In the genomic region with DNA sequence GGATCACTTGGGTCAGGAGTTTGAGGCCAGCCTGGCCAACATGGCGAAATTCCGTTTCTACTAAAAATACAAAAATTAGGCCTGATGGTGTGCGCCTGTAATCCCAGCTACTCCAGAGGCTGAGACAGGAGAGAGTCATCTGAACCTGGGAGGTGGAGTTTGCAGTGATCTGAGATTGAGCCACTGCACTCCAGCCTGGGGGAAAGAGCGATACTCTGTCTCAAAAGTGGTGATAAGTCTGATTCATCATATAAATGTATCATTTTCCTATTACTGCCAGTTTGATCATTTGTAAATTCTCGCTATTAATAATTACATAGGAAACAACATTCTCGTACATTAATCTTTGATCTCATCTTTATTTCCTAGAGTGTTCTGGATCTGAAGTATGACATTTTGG, we compare ENCODE assay signal across 22 cellular contexts. TPM values are rescaled to one million over a fixed set of nuclear protein-coding genes. Genes with fewer than 3 reads are reported as not detected.
A peak's percentile ranks its signal among the peaks of the same experiment; 100 is the strongest.
DNase-seq lines count a peak whose midpoint lies in the region; ATAC-seq and TF ChIP-seq lines count a peak whose summit lies in the region.
"Had no signal": no experiment of that assay in that cellular context is flagged by ENCODE, and none has a peak within 500 bp of the region (broad histone marks: within the 10 kb centered on the region; RNA-seq: fewer than 3 reads in every experiment).

No MANE protein-coding gene starts in this region.

- H3K23me2 ChIP-seq in H9 (ENCODE audit: insufficient read length, low read depth, low read length, poor library complexity, severe bottlenecking), result no peaks in the 10 kb centered on the region

- peak overlapping the region; percentile 48 for H3K27ac Mint-ChIP-seq in activated naive CD8-positive, alpha-beta T cell treated with anti-CD3 and anti-CD28 coated beads for 36 hours
- no peak overlapping the region for H3K27ac Mint-ChIP-seq in activated naive CD8-positive, alpha-beta T cell treated with anti-CD3 and anti-CD28 coated beads, Interleukin-2, amount 50 U/mL, for 24 hours
- peak overlapping the region in 2 of 3 experiments; percentile 28 to 84; a peak in 1 of 7 replicates for H3K27ac Mint-ChIP-seq in H9
- H3K27ac Mint-ChIP-seq in central memory CD8-positive, alpha-beta T cell (ENCODE audit: low read depth), result peak overlapping the region; percentile 22
- no peak overlapping the region for H3K27ac Mint-ChIP-seq in CD4-positive, alpha-beta T cell
- H3K27ac Mint-ChIP-seq: B cell had no signal

- no peak overlapping the region for H3K18ac ChIP-seq in H9 (ENCODE audit: insufficient read length, low read depth, low read length)

- no peak for TF ChIP-seq CTCF in H9 (conservative IDR thresholded peaks at IDR 0.05)
- no peak for TF ChIP-seq CTCF in CD4-positive, alpha-beta T cell (IDR thresholded peaks at IDR 0.05)

- no peak overlapping the region for H2BK5ac ChIP-seq in H9 (ENCODE audit: insufficient read length, low read length)

- no peaks in the 10 kb centered on the region for H3K27me3 Mint-ChIP-seq in activated naive CD8-positive, alpha-beta T cell treated with anti-CD3 and anti-CD28 coated beads for 36 hours
- H3K27me3 Mint-ChIP-seq in activated naive CD8-positive, alpha-beta T cell treated with anti-CD3 and anti-CD28 coated beads, Interleukin-2, amount 50 U/mL, for 24 hours, result no peaks in the 10 kb centered on the region
- H3K27me3 Mint-ChIP-seq in H9 (ENCODE audit: low read depth), result no peaks in the 10 kb centered on the region
- H3K27me3 Mint-ChIP-seq in central memory CD8-positive, alpha-beta T cell, result no peaks in the 10 kb centered on the region
- H3K27me3 Mint-ChIP-seq in CD4-positive, alpha-beta T cell, result no peaks in the 10 kb centered on the region
- H3K27me3 Mint-ChIP-seq: B cell had no signal

- H4K91ac ChIP-seq in H9 (ENCODE audit: insufficient read length, low read depth, low read length), result no peak overlapping the region

- intact Hi-C loops in Right ventricle myocardium superior (cut with DNase I), result no loop called here
- intact Hi-C loops in CD4-positive, alpha-beta T cell (cut with DNase I, micrococcal nuclease), result no loop called here

- H3K4me2 ChIP-seq in H9 (ENCODE audit: insufficient read depth, insufficient read length, low read length), result no peak overlapping the region

- no peak overlapping the region for H3K4me3 Mint-ChIP-seq in activated naive CD8-positive, alpha-beta T cell treated with anti-CD3 and anti-CD28 coated beads for 36 hours
- no peak overlapping the region for H3K4me3 Mint-ChIP-seq in activated naive CD8-positive, alpha-beta T cell treated with anti-CD3 and anti-CD28 coated beads, Interleukin-2, amount 50 U/mL, for 24 hours
- no peak overlapping the region for H3K4me3 Mint-ChIP-seq in H9
- no peak overlapping the region for H3K4me3 Mint-ChIP-seq in central memory CD8-positive, alpha-beta T cell
- H3K4me3 Mint-ChIP-seq in CD4-positive, alpha-beta T cell, result no peak overlapping the region
- H3K4me3 Mint-ChIP-seq: B cell, CD14-positive monocyte had no signal

- no peak for ATAC-seq in activated naive CD8-positive, alpha-beta T cell treated with anti-CD3 and anti-CD28 coated beads, Interleukin-2, amount 50 U/mL, for 24 hours
- no peak for ATAC-seq in central memory CD8-positive, alpha-beta T cell (replicated peaks; ENCODE audit: extremely low read depth, poor library complexity, severe bottlenecking)
- ATAC-seq in Right ventricle myocardium superior (ENCODE audit: poor library complexity), result no peak
- ATAC-seq in CD4-positive, alpha-beta T cell (ENCODE audit: poor library complexity), result no peak
- ATAC-seq: PC-3, SK-N-SH treated with all-trans-retinoic acid at 6 μM for 48 hours had no signal

- no peak overlapping the region for H2AFZ ChIP-seq in H9 (ENCODE audit: low read length)
- H2AFZ ChIP-seq: GM23248 had no signal

- H2AK5ac ChIP-seq in H9 (ENCODE audit: insufficient read length, low read length), result no peak overlapping the region

- peaks cover 11% of the 10 kb centered on the region for H3K36me3 Mint-ChIP-seq in activated naive CD8-positive, alpha-beta T cell treated with anti-CD3 and anti-CD28 coated beads for 36 hours
- peaks cover 27% of the 10 kb centered on the region for H3K36me3 Mint-ChIP-seq in activated naive CD8-positive, alpha-beta T cell treated with anti-CD3 and anti-CD28 coated beads, Interleukin-2, amount 50 U/mL, for 24 hours (ENCODE audit: low read depth)
- peaks cover 0 to 20% (median 4%) of the 10 kb centered on the region in 3 experiments; a peak in 4 of 7 replicates for H3K36me3 Mint-ChIP-seq in H9 (ENCODE audit: insufficient read depth in 1 of 3, low read depth in 3 of 3)
- peaks cover 20% of the 10 kb centered on the region for H3K36me3 Mint-ChIP-seq in central memory CD8-positive, alpha-beta T cell (ENCODE audit: insufficient read depth)
- H3K36me3 Mint-ChIP-seq in CD4-positive, alpha-beta T cell (ENCODE audit: low read depth), result peaks cover 25% of the 10 kb centered on the region

- H3K4me1 ChIP-seq in H9 (ENCODE audit: insufficient read depth, low read length), result peaks cover 3% of the 10 kb centered on the region; the same call in 1 of the 2 replicates
- H3K4me1 ChIP-seq: SJCRH30 had no signal

- CTCF ChIA-PET in CD4-positive, alpha-beta T cell (lab: Charles Lee), result no interaction called here

- H2BK120ac ChIP-seq in H9 (ENCODE audit: low read depth, low read length, poor library complexity, severe bottlenecking), result no peak overlapping the region

- H3K23ac ChIP-seq in H9 (ENCODE audit: insufficient read length, low read depth, low read length), result no peak overlapping the region

- H3T11ph ChIP-seq in H9 (ENCODE audit: low read length), result no peak overlapping the region

- POLR2A ChIA-PET in CD4-positive, alpha-beta T cell (lab: Charles Lee), result no interaction called here

- H3K56ac ChIP-seq in H9 (ENCODE audit: insufficient read length, low read depth, low read length), result no peak overlapping the region

- WGBS in H9 (ENCODE audit: extremely low coverage, insufficient read length, low lambda C conversion rate), result no CpG with 5 or more reads among the region's 6 CpGs

- H3K27ac ChIP-seq in H9 (ENCODE audit: insufficient read length, low read depth, low read length), result no peak overlapping the region
- no peak overlapping the region for H3K27ac ChIP-seq in CD4-positive, alpha-beta T cell (ENCODE audit: low read depth, low read length)
- H3K27ac ChIP-seq: GM23248, SJCRH30 had no signal

- no peaks in the 10 kb centered on the region for H3K27me3 ChIP-seq in H9 (ENCODE audit: insufficient read depth, low read length)
- no peaks in the 10 kb centered on the region for H3K27me3 ChIP-seq in CD4-positive, alpha-beta T cell (ENCODE audit: control insufficient read depth, insufficient read depth, low read length)
- H3K27me3 ChIP-seq: MG63, SJCRH30 had no signal

- H3K14ac ChIP-seq in H9 (ENCODE audit: insufficient read depth, low read length), result no peak overlapping the region

- peaks cover 11% of the 10 kb centered on the region for H3K79me1 ChIP-seq in H9 (ENCODE audit: insufficient read depth, low read depth, low read length, poor library complexity, severe bottlenecking)

- no peak overlapping the region for H2BK12ac ChIP-seq in H9 (ENCODE audit: insufficient read length, low read depth, low read length)

- DNase-seq in activated naive CD8-positive, alpha-beta T cell treated with anti-CD3 and anti-CD28 coated beads for 36 hours, result no peak
- no peak for DNase-seq in activated naive CD8-positive, alpha-beta T cell treated with anti-CD3 and anti-CD28 coated beads, Interleukin-2, amount 50 U/mL, for 24 hours
- DNase-seq in H9 (no peak), Right ventricle myocardium superior (no peak), DMS79 (lab: John Stamatoyannopoulos, UW) (no peak)
- DNase-seq in central memory CD8-positive, alpha-beta T cell (ENCODE audit: low spot score in 2 of 2), result no peak
- DNase-seq in CD4-positive, alpha-beta T cell, result no peak
- DNase-seq: GM23248; KG1; MG63; NCI-H2029; NCI-H446; NCI-H524 treated with DMSO at 0.1 percent for 48 hours; NCI-H774; NK-92 treated with Interleukin-12 subunit alpha and Interleukin-12 subunit beta, amount 100 ng/mL, for 24 hours; PC-3; SJCRH30 had no signal

- H3K4me1 Mint-ChIP-seq in activated naive CD8-positive, alpha-beta T cell treated with anti-CD3 and anti-CD28 coated beads for 36 hours, result peaks cover 31% of the 10 kb centered on the region
- peaks cover 38% of the 10 kb centered on the region for H3K4me1 Mint-ChIP-seq in activated naive CD8-positive, alpha-beta T cell treated with anti-CD3 and anti-CD28 coated beads, Interleukin-2, amount 50 U/mL, for 24 hours
- H3K4me1 Mint-ChIP-seq in H9, result peaks cover 21 to 24% of the 10 kb centered on the region in 2 experiments
- peaks cover 35% of the 10 kb centered on the region for H3K4me1 Mint-ChIP-seq in central memory CD8-positive, alpha-beta T cell
- peaks cover 43% of the 10 kb centered on the region for H3K4me1 Mint-ChIP-seq in CD4-positive, alpha-beta T cell (ENCODE audit: low read depth)

- no peak overlapping the region for H4K5ac ChIP-seq in H9 (ENCODE audit: insufficient read length, low read depth, low read length)

- H2BK20ac ChIP-seq in H9 (ENCODE audit: low read depth, low read length, poor library complexity, severe bottlenecking), result no peak overlapping the region

- no peak overlapping the region for H3K9ac ChIP-seq in H9 (ENCODE audit: extremely low read depth, insufficient read length, low read length)
- H3K9ac ChIP-seq: GM23248 had no signal

- H4K8ac ChIP-seq in H9 (replicated peaks; ENCODE audit: insufficient read length, low read depth, low read length), result no peak overlapping the region

- no peaks in the 10 kb centered on the region for H4K20me1 ChIP-seq in H9 (ENCODE audit: control insufficient read depth, insufficient read depth, insufficient read length)

- peaks cover 16% of the 10 kb centered on the region; the same call in 1 of the 2 replicates for H3K79me2 ChIP-seq in H9 (ENCODE audit: insufficient read depth, low read length)

- H3K9me3 ChIP-seq in H9 (ENCODE audit: control insufficient read depth, low read depth, low read length), result no peaks in the 10 kb centered on the region
- no peaks in the 10 kb centered on the region for H3K9me3 ChIP-seq in CD4-positive, alpha-beta T cell (ENCODE audit: control insufficient read depth, low read length)
- H3K9me3 ChIP-seq: HAP-1, MG63, SJCRH30 had no signal

- no peaks in the 10 kb centered on the region for H3K9me3 Mint-ChIP-seq in activated naive CD8-positive, alpha-beta T cell treated with anti-CD3 and anti-CD28 coated beads for 36 hours
- no peaks in the 10 kb centered on the region for H3K9me3 Mint-ChIP-seq in activated naive CD8-positive, alpha-beta T cell treated with anti-CD3 and anti-CD28 coated beads, Interleukin-2, amount 50 U/mL, for 24 hours
- no peaks in the 10 kb centered on the region for H3K9me3 Mint-ChIP-seq in H9
- no peaks in the 10 kb centered on the region for H3K9me3 Mint-ChIP-seq in central memory CD8-positive, alpha-beta T cell
- H3K9me3 Mint-ChIP-seq in CD4-positive, alpha-beta T cell, result no peaks in the 10 kb centered on the region

- H2BK15ac ChIP-seq in H9 (ENCODE audit: low read depth, low read length), result no peak overlapping the region

- H3K4ac ChIP-seq in H9 (ENCODE audit: low read depth, low read length), result no peak overlapping the region

RNA-seq across cellular contexts. Expression of a gene that starts 9.6 kb away (rescaled TPM):
- total RNA-seq in activated naive CD8-positive, alpha-beta T cell treated with anti-CD3 and anti-CD28 coated beads for 36 hours, result 10 to 100 TPM; 58.4 to 61.1 TPM
- total RNA-seq in H9 (2021) (44.6 and 46.9 TPM in 2 replicates), Right ventricle myocardium superior (51.7 TPM)
- total RNA-seq in CD4-positive, alpha-beta T cell, result 10 to 100 TPM; 27.4 to 31.8 TPM

RNA-seq across cellular contexts. Expression of a gene that starts 57.0 kb away (rescaled TPM):
- not detected for total RNA-seq in activated naive CD8-positive, alpha-beta T cell treated with anti-CD3 and anti-CD28 coated beads for 36 hours
- total RNA-seq in H9 (2021), result not detected in 2 replicates
- total RNA-seq in Right ventricle myocardium superior, result 1.00 TPM
- total RNA-seq in CD4-positive, alpha-beta T cell, result under 1 TPM; 0.31 to 0.47 TPM
- total RNA-seq: Daoy, GM23248, PC-3, SJCRH30 had no signal

Comparison
In these comparisons a context has a peak if more than half of its experiments do, and no peak if none do; other contexts are left out.
1. H3K27ac Mint-ChIP-seq: peak in activated naive CD8-positive, alpha-beta T cell treated with anti-CD3 and anti-CD28 coated beads for 36 hours (single experiment), H9 (2 of 3) and central memory CD8-positive, alpha-beta T cell (single experiment); none in activated naive CD8-positive, alpha-beta T cell treated with anti-CD3 and anti-CD28 coated beads, Interleukin-2, amount 50 U/mL, for 24 hours (single experiment) and CD4-positive, alpha-beta T cell (single experiment).